In genomic region chr5:43105369-43106289, GRCh38 we compare ENCODE assay signal across 8 cellular contexts. TPM values are rescaled to one million over a fixed set of nuclear protein-coding genes. Genes with fewer than 3 reads are reported as not detected.
DNase-seq lines count a peak whose midpoint lies in the region; ATAC-seq and TF ChIP-seq lines count a peak whose summit lies in the region.

No MANE protein-coding gene starts in this region.

- H3K27me3 ChIP-seq in mucosa of stomach (ENCODE audit: control insufficient read depth, insufficient read depth, low read length), result no peaks in the 10 kb centered on the region

- peak; percentile 95 for ATAC-seq in GM21717 (IDR thresholded peaks at IDR 0.05; ENCODE audit: unreplicated experiment)

- peak overlapping the region; percentile 47 for H3K4me3 ChIP-seq in Jurkat, Clone E6-1 (ENCODE audit: low read length)
- H3K4me3 ChIP-seq in mucosa of stomach (ENCODE audit: low read length), result peak overlapping the region; percentile 80

- peak; percentile 94 for DNase-seq in DMS53 (lab: John Stamatoyannopoulos, UW)
- DNase-seq in Jurkat, Clone E6-1 (ENCODE audit: low read depth, low spot score), result peak; percentile 93
- peak; percentile 98 for DNase-seq in OCI-M1 (lab: John Stamatoyannopoulos, UW)
- DNase-seq in activated T-cell treated with anti-CD3 and anti-CD28 coated beads for 48 hours (ENCODE audit: low read depth), result peak; percentile 80
- peak; percentile 96 to 97 for DNase-seq in erythroblast (lab: John Stamatoyannopoulos, UW)
- peak; percentile 90 for DNase-seq in stimulated activated CD8-positive, alpha-beta memory T cell treated with anti-CD3 and anti-CD28 coated beads, Interleukin-4, amount 100 ng/mL, for 48 hours

- no peaks in the 10 kb centered on the region for H3K36me3 ChIP-seq in mucosa of stomach (ENCODE audit: control insufficient read depth, insufficient read depth, low read length)

- H3K9me3 ChIP-seq in mucosa of stomach (ENCODE audit: control insufficient read depth, low read length), result no peaks in the 10 kb centered on the region

- TF ChIP-seq POLR2A in erythroblast (IDR thresholded peaks at IDR 0.05; ENCODE audit: low read length), result peak; percentile 28

- no peaks in the 10 kb centered on the region for H3K4me1 ChIP-seq in mucosa of stomach (ENCODE audit: control insufficient read depth, insufficient read depth, low read length)

- peak overlapping the region; percentile 76 for H3K9ac ChIP-seq in mucosa of stomach (ENCODE audit: low read length)

RNA-seq across cellular contexts. Expression of gene ZNF131, which starts 15.1 kb away (rescaled TPM):
- polyA plus RNA-seq in Jurkat, Clone E6-1 (2012; ENCODE audit: insufficient read depth, insufficient read length), result 50.6 TPM

Comparison
In these comparisons a context has a peak if more than half of its experiments do, and no peak if none do; other contexts are left out.
1. Peak in every context shown above with its lines: DNase-seq, ATAC-seq and H3K4me3 ChIP-seq.